10 cellular contexts compared by ENCODE assay signal in genomic region chr17:73643846-73644144, GRCh38. TPM values are rescaled to one million over a fixed set of nuclear protein-coding genes. Genes with fewer than 3 reads are reported as not detected.
DNase-seq lines count a peak whose midpoint lies in the region; ATAC-seq, FAIRE-seq and TF ChIP-seq lines count a peak whose summit lies in the region.
"Had no signal": no experiment of that assay in that cellular context is flagged by ENCODE, and none has a peak within 500 bp of the region (broad histone marks: within the 10 kb centered on the region; RNA-seq: fewer than 3 reads in every experiment).

No MANE protein-coding gene starts in this region.

- H3K27ac Mint-ChIP-seq in activated B cell treated with CpG ODN at 0.5 μM for 24 hours = peak overlapping the region; percentile 24

- H3K36me3 Mint-ChIP-seq in activated B cell treated with CpG ODN at 0.5 μM for 24 hours (ENCODE audit: low read depth) = no peaks in the 10 kb centered on the region

- no peak for FAIRE-seq in GM12891 (lab: Jason Lieb, UNC)

- H3K4me1 Mint-ChIP-seq in activated B cell treated with CpG ODN at 0.5 μM for 24 hours = peaks cover 27% of the 10 kb centered on the region

- no peak for TF ChIP-seq POLR2A in GM12891 (IDR thresholded peaks at IDR 0.05; ENCODE audit: low read depth, low read length)

- POLR2A ChIA-PET in activated B cell treated with CpG ODN at 0.5 μM for 24 hours (lab: Charles Lee) = interaction anchor here (2.1 kb wide), 1 partner anchor 52 kb away, joined by 7 read pairs; no protein-coding TSS in a partner anchor

- H3K27me3 Mint-ChIP-seq in activated B cell treated with CpG ODN at 0.5 μM for 24 hours = no peaks in the 10 kb centered on the region

- ATAC-seq in activated B cell treated with CpG ODN at 0.5 μM for 24 hours (ENCODE audit: low read depth) = no peak

- H3K4me3 Mint-ChIP-seq in activated B cell treated with CpG ODN at 0.5 μM for 24 hours = peak overlapping the region; percentile 87

- H3K9me3 Mint-ChIP-seq in activated B cell treated with CpG ODN at 0.5 μM for 24 hours = no peaks in the 10 kb centered on the region

- H3K4me3 ChIP-seq in iPS-11a (ENCODE audit: low read depth, low read length) = peak overlapping the region; percentile 56
- peak overlapping the region; percentile 33 for H3K4me3 ChIP-seq in skeletal muscle cell (ENCODE audit: low read depth, low read length)

- CTCF ChIA-PET in activated B cell treated with CpG ODN at 0.5 μM for 24 hours (lab: Charles Lee) = interaction anchor here (1.1 kb wide), 1 partner anchor 66 kb away, joined by 3 read pairs; no protein-coding TSS in a partner anchor

- no peak for TF ChIP-seq CTCF in activated B cell treated with CpG ODN at 0.5 μM for 24 hours (IDR thresholded peaks at IDR 0.05)

- DNase-seq in GM12891 (ENCODE audit: insufficient read length, low spot score) = peak; percentile 35
- no peak for DNase-seq in activated B cell treated with CpG ODN at 0.5 μM for 24 hours
- DNase-seq in skeletal muscle cell (ENCODE audit: low read depth) = no peak
- no peak for DNase-seq in effector CD4-positive, alpha-beta T cell
- DNase-seq in stimulated activated CD4-positive, alpha-beta T cell treated with anti-CD3 and anti-CD28 coated beads, Interleukin-15, amount 100 ng/mL, for 24 hours = no peak
- no peak for DNase-seq in NCI-H146 (lab: John Stamatoyannopoulos, UW)
- no peak for DNase-seq in activated CD4-positive, alpha-beta T cell treated with anti-CD3 and anti-CD28 coated beads, Interleukin-2, amount 50 U/mL, for 1 hour
- DNase-seq: MM.1S had no signal

- intact Hi-C loops in activated B cell treated with CpG ODN at 0.5 μM for 24 hours (cut with micrococcal nuclease) = loop anchor here (2.0 to 10.0 kb wide), 6 partner anchors 49 to 561 kb away; partner anchors contain the start of gene RPL38

TF ChIP-seq in GM12891, 5 proteins besides CTCF, POLR2A, EP300 and RAD21:
- TF ChIP-seq PAX5 (IDR thresholded peaks at IDR 0.05; ENCODE audit: insufficient read depth, low read length, severe bottlenecking) = no peak
- no peak for TF ChIP-seq TAF1 (IDR thresholded peaks at IDR 0.05; ENCODE audit: low read depth, low read length)
- TF ChIP-seq POLR2AphosphoS5 (IDR thresholded peaks at IDR 0.05; ENCODE audit: low read depth, low read length) = no peak
- no peak for TF ChIP-seq SPI1 (IDR thresholded peaks at IDR 0.05; ENCODE audit: low read depth, low read length)
- TF ChIP-seq POU2F2 (IDR thresholded peaks at IDR 0.05; ENCODE audit: low read depth, low read length) = no peak

RNA-seq across cellular contexts. Expression of gene SDK2, which starts 0.5 kb away (rescaled TPM):
- polyA plus RNA-seq in GM12891 (2012; ENCODE audit: low read depth, missing spikeins) = not detected
- total RNA-seq in activated B cell treated with CpG ODN at 0.5 μM for 24 hours = 1.7 and 2.5 TPM in 2 replicates
- total RNA-seq: dermis microvascular lymphatic vessel endothelial cell had no signal
